Comparison of ENCODE assay signal across 25 cellular contexts in genomic region chr9:86747711-86748110, GRCh38.
A peak's percentile ranks its signal among the peaks of the same experiment; 100 is the strongest.
DNase-seq lines count a peak whose midpoint lies in the region; ATAC-seq and TF ChIP-seq lines count a peak whose summit lies in the region.
"Had no signal": no experiment of that assay in that cellular context is flagged by ENCODE, and none has a peak within 500 bp of the region (broad histone marks: within the 10 kb centered on the region; RNA-seq: fewer than 3 reads in every experiment).

No MANE protein-coding gene starts in this region.

- H3K36me3 Mint-ChIP-seq in nephron (ENCODE audit: low read depth), result no peaks in the 10 kb centered on the region
- H3K36me3 Mint-ChIP-seq: CD14-positive monocyte; CD4-positive, alpha-beta memory T cell; CD4-positive, CD25-positive, alpha-beta regulatory T cell; CD8-positive, alpha-beta memory T cell had no signal

- no peak overlapping the region for H3K4me2 ChIP-seq in IMR-90 (ENCODE audit: low read depth, low read length)
- H3K4me2 ChIP-seq: A549, BLaER1 had no signal

- H3K18ac ChIP-seq in IMR-90 (ENCODE audit: low read depth, low read length), result peak overlapping the region; percentile 85

- H4K91ac ChIP-seq in IMR-90 (ENCODE audit: insufficient read depth, low read depth, low read length), result no peak overlapping the region

- no peaks in the 10 kb centered on the region for H3K36me3 ChIP-seq in IMR-90 (ENCODE audit: control insufficient read depth, insufficient read depth, low read length)
- H3K36me3 ChIP-seq: BE2C, BLaER1 had no signal

- H3K27ac ChIP-seq in IMR-90 (ENCODE audit: insufficient read depth, low read length), result no peak overlapping the region
- H3K27ac ChIP-seq: 22Rv1, A549, BLaER1 had no signal

- H3K4me1 Mint-ChIP-seq in nephron, result peaks cover 45% of the 10 kb centered on the region
- H3K4me1 Mint-ChIP-seq: CD14-positive monocyte; CD4-positive, alpha-beta memory T cell; CD4-positive, CD25-positive, alpha-beta regulatory T cell; CD8-positive, alpha-beta memory T cell had no signal

- intact Hi-C loops in IMR-90 (cut with micrococcal nuclease), result no loop called here
- intact Hi-C loops in Right ventricle myocardium inferior (cut with DNase I), result no loop called here

- H2AK5ac ChIP-seq in IMR-90 (ENCODE audit: low read depth, low read length), result no peak overlapping the region

- H2BK120ac ChIP-seq in IMR-90 (ENCODE audit: low read depth, low read length), result peak overlapping the region; percentile 67; the same call in 1 of the 2 replicates

- no peak overlapping the region; the same call in 1 of the 2 replicates for H3K23ac ChIP-seq in IMR-90 (ENCODE audit: low read depth, low read length)

- H4K8ac ChIP-seq in IMR-90 (ENCODE audit: low read depth in 2 of 2, low read length in 2 of 2), result no peak overlapping the region

- H2AK9ac ChIP-seq in IMR-90 (replicated peaks; ENCODE audit: low read depth, low read length, poor library complexity), result no peak overlapping the region

- TF ChIP-seq RAD21 in IMR-90 (IDR thresholded peaks at IDR 0.05; ENCODE audit: low read length), result no peak

- no peak overlapping the region for H2AFZ ChIP-seq in IMR-90 (replicated peaks; ENCODE audit: low read length, poor library complexity)

- BruUV-seq in IMR-90 (replicated peaks; lab: Mats Ljungman, UMichigan), result no TSS peak

- no peak for TF ChIP-seq POLR2A in IMR-90 (IDR thresholded peaks at IDR 0.05; ENCODE audit: low read depth, low read length)

- H3K9me1 ChIP-seq in IMR-90 (ENCODE audit: insufficient read depth, low read length), result peaks cover 8% of the 10 kb centered on the region

- WGBS in IMR-90 (ENCODE audit: extremely low coverage in 2 of 2, insufficient read length in 1 of 2), 2 experiments, result 20% methylated on average over 1 of the region's 2 CpGs; no CpG with 5 or more reads in 1 of the 2 experiments

- POLR2A ChIA-PET in IMR-90 (lab: Charles Lee; ENCODE audit: unreplicated experiment), result no interaction called here

- peak; percentile 11 for DNase-seq in AG08395 (ENCODE audit: low spot score)
- DNase-seq in EH (ENCODE audit: low read depth), result peak; percentile 58
- no peak for DNase-seq in IMR-90
- DNase-seq in Right ventricle myocardium inferior (ENCODE audit: missing footprints), result no peak
- no peak for DNase-seq in AG20443 (ENCODE audit: low spot score)
- no peak for DNase-seq in NCI-H2107 treated with DMSO at 0.1 percent for 48 hours (lab: John Stamatoyannopoulos, UW; ENCODE audit: unreplicated experiment)
- DNase-seq: BE2C; C1 segment of cervical spinal cord; CD4-positive, alpha-beta memory T cell; CD4-positive, CD25-positive, alpha-beta regulatory T cell; CD8-positive, alpha-beta memory T cell; COR-L47; DMS 273 treated with DMSO at 0.1 percent for 48 hours; DMS153; DMS53; DMS79; DND-41; GDM1 had no signal

- peak overlapping the region in 2 of 3 experiments; percentile 88 to 89 for H3K27ac Mint-ChIP-seq in nephron
- H3K27ac Mint-ChIP-seq: CD4-positive, alpha-beta memory T cell had no signal

- no peaks in the 10 kb centered on the region for H3K27me3 Mint-ChIP-seq in nephron (ENCODE audit: low read depth)
- H3K27me3 Mint-ChIP-seq: CD4-positive, CD25-positive, alpha-beta regulatory T cell had no signal

- H4K20me1 ChIP-seq in IMR-90 (ENCODE audit: insufficient read depth, low read length), result no peaks in the 10 kb centered on the region
- H4K20me1 ChIP-seq: BLaER1 had no signal

- peak overlapping the region; percentile 71; the same call in 1 of the 2 replicates for H2BK20ac ChIP-seq in IMR-90 (ENCODE audit: low read depth, low read length)

- H3K9me3 ChIP-seq in IMR-90 (ENCODE audit: control insufficient read depth, insufficient read depth, low read length), result no peaks in the 10 kb centered on the region
- H3K9me3 ChIP-seq: A549, BE2C, BLaER1 had no signal

- no peak overlapping the region for H3K4me3 ChIP-seq in IMR-90 (ENCODE audit: insufficient read depth, low read depth, low read length)
- H3K4me3 ChIP-seq: A549, BLaER1, GM12878 had no signal

- H3K4ac ChIP-seq in IMR-90 (ENCODE audit: low read depth, low read length), result peak overlapping the region; percentile 12; the same call in 1 of the 2 replicates

- no peak for TF ChIP-seq CTCF in IMR-90 (conservative IDR thresholded peaks at IDR 0.05; ENCODE audit: low read depth, low read length)
- no peak for TF ChIP-seq CTCF in nephron (IDR thresholded peaks at IDR 0.05; ENCODE audit: unreplicated experiment in 3 of 3)

- no peak overlapping the region for H3K14ac ChIP-seq in IMR-90 (replicated peaks; ENCODE audit: low read depth, low read length)

- no peak overlapping the region for H3K9ac ChIP-seq in IMR-90 (ENCODE audit: low read depth, low read length)
- H3K9ac ChIP-seq: BLaER1 had no signal

- H3K9me3 Mint-ChIP-seq in nephron, result no peaks in the 10 kb centered on the region
- H3K9me3 Mint-ChIP-seq: CD8-positive, alpha-beta memory T cell had no signal

- H3K4me1 ChIP-seq in IMR-90 (ENCODE audit: control insufficient read depth, insufficient read depth, low read length), result peaks cover 11% of the 10 kb centered on the region
- H3K4me1 ChIP-seq: A549, BE2C, BLaER1 had no signal

- CTCF ChIA-PET in IMR-90 (lab: Yijun Ruan, JAX), result no interaction called here

- H3K56ac ChIP-seq in IMR-90 (ENCODE audit: extremely low read depth, insufficient read depth, low read length), result no peak overlapping the region

- no peak overlapping the region for H2BK5ac ChIP-seq in IMR-90 (ENCODE audit: low read depth, low read length, poor library complexity, severe bottlenecking)

- in situ Hi-C loops in IMR-90 (cut with MboI; ENCODE audit: low sequenced_read_pairs), result no loop called here

- peak overlapping the region; percentile 18; the same call in 1 of the 2 replicates for H4K5ac ChIP-seq in IMR-90 (ENCODE audit: low read depth, low read length)

- no peak overlapping the region for H3K4me3 Mint-ChIP-seq in nephron
- H3K4me3 Mint-ChIP-seq: CD14-positive monocyte; CD4-positive, alpha-beta memory T cell; CD4-positive, CD25-positive, alpha-beta regulatory T cell; CD8-positive, alpha-beta memory T cell had no signal

- ATAC-seq in IMR-90 (ENCODE audit: low read depth) (no peak), HG02588 (IDR thresholded peaks at IDR 0.05; ENCODE audit: unreplicated experiment) (no peak), Right ventricle myocardium inferior (no peak)
- ATAC-seq: A549, GM12878 had no signal

- peaks cover 2% of the 10 kb centered on the region for H3K27me3 ChIP-seq in IMR-90 (ENCODE audit: control insufficient read depth, insufficient read depth, low read length)
- H3K27me3 ChIP-seq: BE2C, BLaER1 had no signal

- dilution Hi-C loops in IMR-90 (cut with HindIII; ENCODE audit: low sequenced_read_pairs, unreplicated experiment), result no loop called here

- no peaks in the 10 kb centered on the region for H3K79me1 ChIP-seq in IMR-90 (ENCODE audit: low read depth in 1 of 2, low read length in 2 of 2)

- H2BK15ac ChIP-seq in IMR-90 (ENCODE audit: low read depth, low read length), result 0 out of 3 replicates have a peak overlapping the region, but pooled peaks have one; percentile 50

TF ChIP-seq in IMR-90, 13 proteins besides CTCF, POLR2A, EP300 and RAD21:
- TF ChIP-seq SMC3 (IDR thresholded peaks at IDR 0.05; ENCODE audit: low read depth, low read length) (no peak), BHLHE40 (IDR thresholded peaks at IDR 0.05; ENCODE audit: low read depth, low read length) (no peak), ELK1 (IDR thresholded peaks at IDR 0.05; ENCODE audit: borderline replicate concordance, low read depth, low read length) (no peak), MAFK (IDR thresholded peaks at IDR 0.05; ENCODE audit: low read depth, low read length) (no peak), RFX5 (IDR thresholded peaks at IDR 0.05; ENCODE audit: low read depth, low read length) (no peak), NFE2L2 (IDR thresholded peaks at IDR 0.05; ENCODE audit: low read depth, low read length) (no peak), CHD1 (IDR thresholded peaks at IDR 0.05; ENCODE audit: low read depth, low read length) (no peak), MXI1 (IDR thresholded peaks at IDR 0.05; ENCODE audit: borderline replicate concordance, low read depth, low read length) (no peak), MAZ (IDR thresholded peaks at IDR 0.05; ENCODE audit: borderline replicate concordance, low read depth, low read length) (no peak), RCOR1 (IDR thresholded peaks at IDR 0.05; ENCODE audit: insufficient replicate concordance, low read length) (no peak), CEBPB (IDR thresholded peaks at IDR 0.05; ENCODE audit: low read depth, low read length) (no peak)
TF ChIP-seq in IMR-90: peak in this region for 0.

Comparison
In these comparisons a context has a peak if more than half of its experiments do, and no peak if none do; other contexts are left out.
1. DNase-seq: peak in AG08395 (single experiment) and EH (single experiment); none in IMR-90 (single experiment), Right ventricle myocardium inferior (single experiment), AG20443 (single experiment) and NCI-H2107 treated with DMSO at 0.1 percent for 48 hours (single experiment).